ENCODE assay signal across 21 cellular contexts in the genomic region with DNA sequence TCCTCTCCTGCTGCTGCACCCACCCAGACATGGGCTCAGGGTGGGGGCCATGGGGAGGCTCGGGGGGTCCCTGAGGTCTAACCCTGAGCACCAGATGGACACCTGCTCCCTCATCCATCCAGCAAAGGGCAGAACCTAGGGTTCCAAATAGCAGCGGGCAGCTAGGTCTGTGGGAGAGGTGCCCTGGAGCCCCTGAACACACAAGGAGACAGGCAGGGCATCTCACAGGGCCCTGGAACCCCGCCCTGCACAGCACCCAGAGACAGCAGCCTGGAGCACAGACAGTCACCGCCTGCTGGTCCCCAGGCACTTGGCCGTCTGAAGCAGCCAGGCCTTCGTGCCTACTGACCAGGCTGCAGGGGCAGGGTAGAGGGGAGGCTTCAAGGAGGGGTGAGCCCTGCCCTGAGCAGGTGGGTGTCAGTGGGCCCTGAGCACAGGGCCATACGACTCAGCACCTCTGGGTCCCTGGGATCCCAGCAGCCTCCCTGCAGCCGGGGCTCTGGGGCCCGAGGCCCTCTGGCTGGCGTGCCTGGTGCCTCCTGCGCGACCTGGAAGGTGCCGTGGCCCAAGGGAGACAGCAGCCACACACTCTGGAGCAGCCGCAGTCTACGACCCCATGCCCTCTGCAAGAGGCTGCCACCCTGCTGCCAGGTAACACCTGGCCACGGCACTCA. TPM values are rescaled to one million over a fixed set of nuclear protein-coding genes. Genes with fewer than 3 reads are reported as not detected.
DNase-seq lines count a peak whose midpoint lies in the region; ATAC-seq and TF ChIP-seq lines count a peak whose summit lies in the region.
"Had no signal": no experiment of that assay in that cellular context is flagged by ENCODE, and none has a peak within 500 bp of the region (broad histone marks: within the 10 kb centered on the region; RNA-seq: fewer than 3 reads in every experiment).

No MANE protein-coding gene starts in this region.

- ATAC-seq in natural killer cell treated with Interleukin-12 subunit alpha and Interleukin-12 subunit beta and Interleukin-15 and Interleukin-18, amount 100 ng/mL, for 72 hours = no peak
- ATAC-seq in natural killer cell (no peak), mucosa of descending colon (peak; percentile 23), HG02840 (IDR thresholded peaks at IDR 0.05; ENCODE audit: low FRiP score, unreplicated experiment) (no peak)
- ATAC-seq: activated CD8-positive, alpha-beta T cell treated with anti-CD3 and anti-CD28 coated beads, Interleukin-2, amount 10 ng/mL, durations not matched to agents 7 days and 5 days; psoas muscle had no signal

- H3K27me3 ChIP-seq in colonic mucosa (no peaks in the 10 kb centered on the region), transverse colon (no peaks in the 10 kb centered on the region)

- H3K4me3 ChIP-seq in colonic mucosa (no peak overlapping the region), mucosa of descending colon (no peak overlapping the region), transverse colon (no peak overlapping the region)
- H3K4me3 ChIP-seq: GM23248, lung, psoas muscle, SK-N-MC had no signal

- H3K27ac ChIP-seq in colonic mucosa (peak overlapping the region; percentile 88), transverse colon (peak overlapping the region; percentile 84 to 93 (median 87))
- H3K27ac ChIP-seq: GM23248, HL-60, psoas muscle, SK-N-MC had no signal

- H3K4me1 Mint-ChIP-seq in natural killer cell treated with Interleukin-12 subunit alpha and Interleukin-12 subunit beta and Interleukin-15 and Interleukin-18, amount 100 ng/mL, for 72 hours (ENCODE audit: low read depth in 2 of 2) = peaks cover 11 to 40% of the 10 kb centered on the region in 2 donors
- H3K4me1 Mint-ChIP-seq in natural killer cell = peaks cover 33 to 45% of the 10 kb centered on the region in 2 donors

- DNase-seq in natural killer cell treated with Interleukin-12 subunit alpha and Interleukin-12 subunit beta and Interleukin-15 and Interleukin-18, amount 100 ng/mL, for 72 hours (ENCODE audit: low spot score) = peak; percentile 32
- DNase-seq in natural killer cell = no peak
- DNase-seq in colonic mucosa = no peak
- DNase-seq in mucosa of descending colon = no peak
- no peak for DNase-seq in transverse colon
- DNase-seq in activated CD8-positive, alpha-beta memory T cell treated with anti-CD3 and anti-CD28 coated beads, Interleukin-2, amount 50 U/mL, for 4 hours = no peak
- DNase-seq in T-helper 2 cell = no peak
- DNase-seq: activated CD4-positive, alpha-beta T cell treated with anti-CD3 and anti-CD28 coated beads for 1 hour; activated CD8-positive, alpha-beta T cell treated with anti-CD3 and anti-CD28 coated beads, Interleukin-2, amount 10 ng/mL, durations not matched to agents 7 days and 5 days; activated effector memory CD4-positive, alpha-beta T cell treated with Interleukin-2 at 50 U/mL for 16 hours; activated naive CD8-positive, alpha-beta T cell treated with anti-CD3 and anti-CD28 coated beads, Interleukin-2, amount 10 ng/mL, durations not matched to agents 7 days and 5 days; GM23248; NCI-H1048 had no signal

- no peaks in the 10 kb centered on the region for H3K27me3 Mint-ChIP-seq in natural killer cell treated with Interleukin-12 subunit alpha and Interleukin-12 subunit beta and Interleukin-15 and Interleukin-18, amount 100 ng/mL, for 72 hours
- no peaks in the 10 kb centered on the region for H3K27me3 Mint-ChIP-seq in natural killer cell (ENCODE audit: low read depth in 2 of 2)
- H3K27me3 Mint-ChIP-seq: activated naive CD8-positive, alpha-beta T cell treated with anti-CD3 and anti-CD28 coated beads, Interleukin-2, amount 10 ng/mL, durations not matched to agents 7 days and 5 days; B cell had no signal

- in situ Hi-C loops in transverse colon (cut with MboI; ENCODE audit: low pct_ligation_motif_present in 1 of 4, low pct_unique_long_range_greater_than_20kb in 1 of 4, low sequenced_read_pairs in 3 of 4) = no loop called here

- no peak overlapping the region for H3K4me3 Mint-ChIP-seq in natural killer cell treated with Interleukin-12 subunit alpha and Interleukin-12 subunit beta and Interleukin-15 and Interleukin-18, amount 100 ng/mL, for 72 hours
- H3K4me3 Mint-ChIP-seq in natural killer cell = no peak overlapping the region
- H3K4me3 Mint-ChIP-seq: activated CD8-positive, alpha-beta T cell treated with anti-CD3 and anti-CD28 coated beads, Interleukin-2, amount 10 ng/mL, durations not matched to agents 7 days and 5 days; activated naive CD8-positive, alpha-beta T cell treated with anti-CD3 and anti-CD28 coated beads, Interleukin-2, amount 10 ng/mL, durations not matched to agents 7 days and 5 days; B cell; T-helper 1 cell treated with Interleukin-12 subunit alpha and Interleukin-12 subunit beta and Interleukin-4 antibody, amounts not matched to agents 30 μg/mL and 1 μg/mL, for 36 hours; type B pancreatic cell had no signal

- H3K4me1 ChIP-seq in colonic mucosa (peaks cover 13% of the 10 kb centered on the region), mucosa of descending colon (ENCODE audit: low read depth) (peaks cover 38% of the 10 kb centered on the region), transverse colon (peaks cover 14 to 64% (median 43%) of the 10 kb centered on the region in 4 donors)
- H3K4me1 ChIP-seq: psoas muscle had no signal

- TF ChIP-seq CTCF in natural killer cell (IDR thresholded peaks at IDR 0.05) (no peak), colonic mucosa (IDR thresholded peaks at IDR 0.05) (no peak), mucosa of descending colon (IDR thresholded peaks at IDR 0.05) (no peak), transverse colon (IDR thresholded peaks at IDR 0.05) (no peak)

- TF ChIP-seq POLR2A in transverse colon (IDR thresholded peaks at IDR 0.05) = no peak

- intact Hi-C loops in natural killer cell (cut with micrococcal nuclease) (no loop called here), colonic mucosa (cut with DNase I) (no loop called here), mucosa of descending colon (cut with DNase I, micrococcal nuclease) (no loop called here), transverse colon (cut with DNase I; ENCODE audit: low total_unique reads) (no loop called here)

- peaks cover 3% of the 10 kb centered on the region for H3K9me3 Mint-ChIP-seq in natural killer cell treated with Interleukin-12 subunit alpha and Interleukin-12 subunit beta and Interleukin-15 and Interleukin-18, amount 100 ng/mL, for 72 hours
- no peaks in the 10 kb centered on the region for H3K9me3 Mint-ChIP-seq in natural killer cell
- H3K9me3 Mint-ChIP-seq: activated naive CD8-positive, alpha-beta T cell treated with anti-CD3 and anti-CD28 coated beads, Interleukin-2, amount 10 ng/mL, durations not matched to agents 7 days and 5 days; T-helper 1 cell treated with Interleukin-12 subunit alpha and Interleukin-12 subunit beta and Interleukin-4 antibody, amounts not matched to agents 30 μg/mL and 1 μg/mL, for 36 hours; type B pancreatic cell had no signal

- WGBS in transverse colon (ENCODE audit: low coverage in 1 of 2), 2 donors = 67% methylated on average over 14 of the region's 16 CpGs; no CpG with 5 or more reads in 1 of the 2 donors

- H3K36me3 ChIP-seq in colonic mucosa = no peaks in the 10 kb centered on the region
- H3K36me3 ChIP-seq in mucosa of descending colon (ENCODE audit: low read depth) = no peaks in the 10 kb centered on the region
- H3K36me3 ChIP-seq in transverse colon = no peaks in the 10 kb centered on the region

- TF ChIP-seq EP300 in transverse colon (IDR thresholded peaks at IDR 0.05; ENCODE audit: low read depth) = no peak

- H3K36me3 Mint-ChIP-seq in natural killer cell treated with Interleukin-12 subunit alpha and Interleukin-12 subunit beta and Interleukin-15 and Interleukin-18, amount 100 ng/mL, for 72 hours = no peaks in the 10 kb centered on the region
- H3K36me3 Mint-ChIP-seq in natural killer cell = no peaks in the 10 kb centered on the region
- H3K36me3 Mint-ChIP-seq: type B pancreatic cell had no signal

- H3K27ac Mint-ChIP-seq in natural killer cell treated with Interleukin-12 subunit alpha and Interleukin-12 subunit beta and Interleukin-15 and Interleukin-18, amount 100 ng/mL, for 72 hours = no peak overlapping the region
- H3K27ac Mint-ChIP-seq in natural killer cell = no peak overlapping the region
- H3K27ac Mint-ChIP-seq: activated CD8-positive, alpha-beta T cell treated with anti-CD3 and anti-CD28 coated beads, Interleukin-2, amount 10 ng/mL, durations not matched to agents 7 days and 5 days; activated naive CD8-positive, alpha-beta T cell treated with anti-CD3 and anti-CD28 coated beads, Interleukin-2, amount 10 ng/mL, durations not matched to agents 7 days and 5 days; B cell; T-helper 1 cell treated with Interleukin-12 subunit alpha and Interleukin-12 subunit beta and Interleukin-4 antibody, amounts not matched to agents 30 μg/mL and 1 μg/mL, for 36 hours; type B pancreatic cell had no signal

- peak overlapping the region; percentile 69 to 74 for H3K9ac ChIP-seq in colonic mucosa (ENCODE audit: low read depth in 2 of 2, low read length in 2 of 2)
- H3K9ac ChIP-seq: GM23248 had no signal

- H3K9me3 ChIP-seq in colonic mucosa (no peaks in the 10 kb centered on the region), mucosa of descending colon (no peaks in the 10 kb centered on the region), transverse colon (no peaks in the 10 kb centered on the region)
- H3K9me3 ChIP-seq: psoas muscle had no signal

RNA-seq across cellular contexts. Expression of a gene that starts 38.3 kb away (rescaled TPM):
- 10 to 100 TPM; 42.8 to 44.5 TPM for total RNA-seq in natural killer cell treated with Interleukin-12 subunit alpha and Interleukin-12 subunit beta and Interleukin-15 and Interleukin-18, amount 100 ng/mL, for 72 hours
- total RNA-seq in natural killer cell = 10 to 100 TPM; 69.3 to 81.6 (median 73.2) TPM
- total RNA-seq in colonic mucosa = 10 to 100 TPM; 33.0 to 35.9 TPM
- 10 to 100 TPM; 36.9 to 48.8 (median 48.2) TPM for total RNA-seq in mucosa of descending colon
- 100 to 1,000 TPM in 2 of 4 donors, 10 to 100 TPM in 2; 49.4 to 116 (median 85.2) TPM for total RNA-seq in transverse colon

RNA-seq across cellular contexts. Expression of a gene that starts 39.8 kb away (rescaled TPM):
- 100 to 1,000 TPM in 1 of 2 donors, 10 to 100 TPM in 1; 70.6 to 161 TPM for total RNA-seq in natural killer cell treated with Interleukin-12 subunit alpha and Interleukin-12 subunit beta and Interleukin-15 and Interleukin-18, amount 100 ng/mL, for 72 hours
- 100 to 1,000 TPM in 1 of 3 donors, 10 to 100 TPM in 2; 87.2 to 117 (median 89.2) TPM for total RNA-seq in natural killer cell
- total RNA-seq in colonic mucosa = 100 to 1,000 TPM; 107 to 201 TPM
- total RNA-seq in mucosa of descending colon = 100 to 1,000 TPM in 1 of 3 donors, 10 to 100 TPM in 2; 80.7 to 153 (median 98.8) TPM
- 100 to 1,000 TPM in 3 of 4 donors, 10 to 100 TPM in 1; 84.9 to 360 (median 169) TPM for total RNA-seq in transverse colon
